In genomic region chr20:51091564-51092195, GRCh38 we compare ENCODE assay signal across 17 cellular contexts.
DNase-seq lines count a peak whose midpoint lies in the region; ATAC-seq and TF ChIP-seq lines count a peak whose summit lies in the region.
"Had no signal": no experiment of that assay in that cellular context is flagged by ENCODE, and none has a peak within 500 bp of the region (broad histone marks: within the 10 kb centered on the region; RNA-seq: fewer than 3 reads in every experiment).

No MANE protein-coding gene starts in this region.

- H3K4me1 Mint-ChIP-seq in activated CD4-positive, alpha-beta T cell treated with anti-CD3 and anti-CD28 coated beads, Interleukin-2, amount 10 ng/mL, durations not matched to agents 24 days and 14 days: peaks cover 9% of the 10 kb centered on the region
- H3K4me1 Mint-ChIP-seq in stimulated activated naive B cell treated with anti-CD40 and anti-IgM and Interleukin-4, amounts not matched to agents 10 μg/mL and 1 μg/mL and 100 μg/mL, for 72 hours: peaks cover 27 to 48% of the 10 kb centered on the region in 2 donors

- H3K36me3 ChIP-seq in NT2/D1 (ENCODE audit: insufficient read depth, insufficient read length, low read length): no peaks in the 10 kb centered on the region
- H3K36me3 ChIP-seq: ascending aorta, esophagus squamous epithelium, left lung, sigmoid colon had no signal

- DNase-seq in activated CD4-positive, alpha-beta T cell treated with anti-CD3 and anti-CD28 coated beads, Interleukin-2, amount 10 ng/mL, durations not matched to agents 24 days and 14 days: no peak
- DNase-seq in activated CD4-positive, alpha-beta T cell treated with anti-CD3 and anti-CD28 coated beads, Interleukin-2, amount 50 U/mL, for 48 hours: no peak
- DNase-seq in NT2/D1 (ENCODE audit: low read depth, low spot score): no peak
- DNase-seq in islet precursor cell: peak; percentile 74
- no peak for DNase-seq in stimulated activated naive B cell treated with anti-CD40 and anti-IgM and Interleukin-4, amounts not matched to agents 10 μg/mL and 1 μg/mL and 100 μg/mL, for 72 hours
- DNase-seq in GM19238 (ENCODE audit: insufficient read length, low spot score): no peak
- DNase-seq in omental fat pad (ENCODE audit: low spot score): no peak
- no peak for DNase-seq in activated effector memory CD4-positive, alpha-beta T cell treated with Interleukin-2 at 50 U/mL for 16 hours
- DNase-seq: dermis blood vessel endothelial cell; esophagus squamous epithelium; left lung; NCI-H1694 treated with DMSO at 0.1 percent for 48 hours; NCI-H526 treated with DMSO at 0.1 percent for 48 hours; Right ventricle myocardium superior; sigmoid colon; stimulated activated naive CD4-positive, alpha-beta T cell had no signal

- no peaks in the 10 kb centered on the region for H3K9me3 ChIP-seq in NT2/D1 (ENCODE audit: insufficient read depth, low read length)
- H3K9me3 ChIP-seq: ascending aorta, esophagus squamous epithelium, left lung, sigmoid colon had no signal

- peak overlapping the region; percentile 46 for H3K9ac ChIP-seq in NT2/D1 (ENCODE audit: insufficient read length, low read depth)

- H3K27ac Mint-ChIP-seq in activated CD4-positive, alpha-beta T cell treated with anti-CD3 and anti-CD28 coated beads, Interleukin-2, amount 10 ng/mL, durations not matched to agents 24 days and 14 days: no peak overlapping the region
- peak overlapping the region; percentile 71 for H3K27ac Mint-ChIP-seq in stimulated activated naive B cell treated with anti-CD40 and anti-IgM and Interleukin-4, amounts not matched to agents 10 μg/mL and 1 μg/mL and 100 μg/mL, for 72 hours

- ATAC-seq in stimulated activated naive B cell treated with anti-CD40 and anti-IgM and Interleukin-4, amounts not matched to agents 10 μg/mL and 1 μg/mL and 100 μg/mL, for 72 hours (replicated peaks): peak in 1 of 2 donors; percentile 52
- ATAC-seq in omental fat pad (ENCODE audit: low FRiP score): no peak
- ATAC-seq: left lung had no signal

- TF ChIP-seq CTCF in omental fat pad (IDR thresholded peaks at IDR 0.05): no peak

- intact Hi-C loops in activated CD4-positive, alpha-beta T cell treated with anti-CD3 and anti-CD28 coated beads, Interleukin-2, amount 10 ng/mL, durations not matched to agents 24 days and 14 days (cut with micrococcal nuclease): loop anchor here (5.0 kb wide), 1 partner anchor 36 kb away; no protein-coding TSS in a partner anchor

- peak overlapping the region; percentile 36 for H3K4me3 Mint-ChIP-seq in activated CD4-positive, alpha-beta T cell treated with anti-CD3 and anti-CD28 coated beads, Interleukin-2, amount 10 ng/mL, durations not matched to agents 24 days and 14 days
- peak overlapping the region; percentile 65 to 68 for H3K4me3 Mint-ChIP-seq in stimulated activated naive B cell treated with anti-CD40 and anti-IgM and Interleukin-4, amounts not matched to agents 10 μg/mL and 1 μg/mL and 100 μg/mL, for 72 hours

- H3K4me1 ChIP-seq in NT2/D1 (ENCODE audit: insufficient read depth, insufficient read length): no peaks in the 10 kb centered on the region
- H3K4me1 ChIP-seq: ascending aorta, left lung, sigmoid colon had no signal

- no peak overlapping the region for H3K4me3 ChIP-seq in NT2/D1 (ENCODE audit: insufficient read length, low read depth)
- H3K4me3 ChIP-seq: ascending aorta, esophagus squamous epithelium, left lung, sigmoid colon had no signal

- H3K27me3 ChIP-seq in NT2/D1 (ENCODE audit: insufficient read depth, insufficient read length): peaks cover 10% of the 10 kb centered on the region
- H3K27me3 ChIP-seq: ascending aorta had no signal

- no peaks in the 10 kb centered on the region for H3K9me3 Mint-ChIP-seq in activated CD4-positive, alpha-beta T cell treated with anti-CD3 and anti-CD28 coated beads, Interleukin-2, amount 10 ng/mL, durations not matched to agents 24 days and 14 days
- H3K9me3 Mint-ChIP-seq in stimulated activated naive B cell treated with anti-CD40 and anti-IgM and Interleukin-4, amounts not matched to agents 10 μg/mL and 1 μg/mL and 100 μg/mL, for 72 hours: no peaks in the 10 kb centered on the region

- peaks cover 44% of the 10 kb centered on the region for H3K27me3 Mint-ChIP-seq in activated CD4-positive, alpha-beta T cell treated with anti-CD3 and anti-CD28 coated beads, Interleukin-2, amount 10 ng/mL, durations not matched to agents 24 days and 14 days
- H3K27me3 Mint-ChIP-seq in stimulated activated naive B cell treated with anti-CD40 and anti-IgM and Interleukin-4, amounts not matched to agents 10 μg/mL and 1 μg/mL and 100 μg/mL, for 72 hours: peaks cover 23 to 53% of the 10 kb centered on the region in 2 donors

- H3K36me3 Mint-ChIP-seq in activated CD4-positive, alpha-beta T cell treated with anti-CD3 and anti-CD28 coated beads, Interleukin-2, amount 10 ng/mL, durations not matched to agents 24 days and 14 days (ENCODE audit: low read depth): no peaks in the 10 kb centered on the region
- H3K36me3 Mint-ChIP-seq in stimulated activated naive B cell treated with anti-CD40 and anti-IgM and Interleukin-4, amounts not matched to agents 10 μg/mL and 1 μg/mL and 100 μg/mL, for 72 hours: no peaks in the 10 kb centered on the region
